In genomic region chr5:80935811-80936385, GRCh38 we compare ENCODE assay signal across 13 cellular contexts. TPM values are rescaled to one million over a fixed set of nuclear protein-coding genes. Genes with fewer than 3 reads are reported as not detected.
DNase-seq lines count a peak whose midpoint lies in the region; ATAC-seq, FAIRE-seq and TF ChIP-seq lines count a peak whose summit lies in the region.
"Had no signal": no experiment of that assay in that cellular context is flagged by ENCODE, and none has a peak within 500 bp of the region (broad histone marks: within the 10 kb centered on the region; RNA-seq: fewer than 3 reads in every experiment).

No MANE protein-coding gene starts in this region.

- H3K27ac Mint-ChIP-seq in activated CD8-positive, alpha-beta T cell treated with anti-CD3 and anti-CD28 coated beads, Interleukin-2, amount 10 ng/mL, durations not matched to agents 7 days and 5 days = no peak overlapping the region

- no peak overlapping the region for H3K23ac ChIP-seq in H1 (ENCODE audit: insufficient read length)

- DNase-seq in NCI-H82 (lab: John Stamatoyannopoulos, UW) (peak; percentile 4), NCI-H82 treated with DMSO at 0.1 percent for 48 hours (lab: John Stamatoyannopoulos, UW; ENCODE audit: unreplicated experiment) (no peak), KBM-7 (peak; percentile 6), H1 (ENCODE audit: low read depth in 1 of 2, low spot score in 2 of 2) (no peak), osteoblast (ENCODE audit: insufficient read length, low spot score, missing footprints) (peak; percentile 56), NCI-H1930 (lab: John Stamatoyannopoulos, UW) (no peak)
- no peak for DNase-seq in activated CD8-positive, alpha-beta T cell treated with anti-CD3 and anti-CD28 coated beads, Interleukin-2, amount 10 ng/mL, durations not matched to agents 7 days and 5 days
- DNase-seq: activated CD4-positive, alpha-beta T cell treated with anti-CD3 and anti-CD28 coated beads, Interleukin-2, amount 50 U/mL, for 48 hours; activated effector memory CD4-positive, alpha-beta T cell treated with anti-CD3 and anti-CD28 coated beads, Interleukin-2, amount 50 U/mL, for 16 hours; DMS79; T-helper 2 cell had no signal

- peak; percentile 55 to 70 (median 61) for TF ChIP-seq CTCF in H1 (IDR thresholded peaks at IDR 0.05; ENCODE audit: control extremely low read depth in 1 of 3, insufficient read depth in 1 of 3, low read depth in 1 of 3, low read length in 3 of 3)
- peak; percentile 7 for TF ChIP-seq CTCF in osteoblast (IDR thresholded peaks at IDR 0.05; ENCODE audit: extremely low read depth, low read depth, low read length)

- no peak overlapping the region for H3K4me2 ChIP-seq in H1 (ENCODE audit: insufficient read depth in 1 of 2, low read depth in 2 of 2, low read length in 2 of 2)
- H3K4me2 ChIP-seq in osteoblast (ENCODE audit: insufficient read depth, low read length) = no peak overlapping the region

- H3K9me3 ChIP-seq in H1 (ENCODE audit: insufficient read depth in 2 of 2, low read depth in 1 of 2, low read length in 1 of 2) = no peaks in the 10 kb centered on the region
- H3K9me3 ChIP-seq in osteoblast (ENCODE audit: low read depth, low read length) = no peaks in the 10 kb centered on the region
- H3K9me3 ChIP-seq: tibial nerve had no signal

- no peak overlapping the region for H2AK5ac ChIP-seq in H1 (ENCODE audit: low read depth, low read length)

- no peak overlapping the region for H3K18ac ChIP-seq in H1 (ENCODE audit: extremely low read depth, low read length)

- H3K4me3 ChIP-seq in H1 (ENCODE audit: extremely low read depth in 1 of 4, insufficient read depth in 2 of 4, low read depth in 3 of 4, low read length in 4 of 4) (no peak overlapping the region), osteoblast (ENCODE audit: insufficient read depth, low read length) (no peak overlapping the region)
- H3K4me3 ChIP-seq: tibial nerve had no signal

- TF ChIP-seq POLR2A in H1 (IDR thresholded peaks at IDR 0.05; ENCODE audit: control extremely low read depth in 1 of 2, low read depth in 2 of 2, low read length in 2 of 2) = no peak

- H4K5ac ChIP-seq in H1 (ENCODE audit: insufficient read length, low read depth, low read length) = no peak overlapping the region

- no peak overlapping the region for H4K8ac ChIP-seq in H1 (ENCODE audit: extremely low read depth, insufficient read depth, low read length)

- CTCF ChIA-PET in H1 (lab: Charles Lee; ENCODE audit: partially characterized antibody) = interaction anchor here (0.6 to 3.1 kb wide), 40 partner anchors 8 to 378 kb away, joined by 3 to 29 read pairs (median 4); no protein-coding TSS in a partner anchor
- CTCF ChIA-PET in activated CD8-positive, alpha-beta T cell treated with anti-CD3 and anti-CD28 coated beads, Interleukin-2, amount 10 ng/mL, durations not matched to agents 7 days and 5 days (lab: Charles Lee) = interaction anchor here (0.8 to 1.4 kb wide), 4 partner anchors 172 to 248 kb away, joined by 3 to 6 read pairs (median 4); no protein-coding TSS in a partner anchor

- peaks cover 6% of the 10 kb centered on the region for H3K4me1 Mint-ChIP-seq in activated CD8-positive, alpha-beta T cell treated with anti-CD3 and anti-CD28 coated beads, Interleukin-2, amount 10 ng/mL, durations not matched to agents 7 days and 5 days (ENCODE audit: low read depth)

- H2AFZ ChIP-seq in H1 (ENCODE audit: low read length) = 0 out of 2 replicates have a peak overlapping the region, but pooled peaks have one; percentile 1
- H2AFZ ChIP-seq in osteoblast (ENCODE audit: low read length) = no peak overlapping the region

- 83% methylated on average over 3 of the region's 3 CpGs; no CpG with 5 or more reads in 1 of the 2 experiments for WGBS in H1 (ENCODE audit: extremely low coverage in 1 of 2, insufficient coverage in 1 of 2, insufficient read length in 1 of 2, insufficient replicate concordance in 2 of 2, low coverage in 1 of 2, low lambda C conversion rate in 2 of 2, missing lambda C conversion rate in 1 of 2), 2 experiments

- H3K9ac ChIP-seq in H1 (replicated peaks in 1 of 4; ENCODE audit: extremely low read depth in 1 of 4, low read depth in 3 of 4, low read length in 3 of 4) = no peak overlapping the region

- no peaks in the 10 kb centered on the region for H3K36me3 Mint-ChIP-seq in activated CD8-positive, alpha-beta T cell treated with anti-CD3 and anti-CD28 coated beads, Interleukin-2, amount 10 ng/mL, durations not matched to agents 7 days and 5 days (ENCODE audit: low read depth)

- no peak overlapping the region for H2BK120ac ChIP-seq in H1 (replicated peaks; ENCODE audit: low read depth, low read length)

- H3K56ac ChIP-seq in H1 (replicated peaks; ENCODE audit: insufficient read length, low read depth, low read length) = no peak overlapping the region

- H3K27ac ChIP-seq in H1 (ENCODE audit: low read depth, low read length) = no peak overlapping the region
- H3K27ac ChIP-seq in osteoblast (ENCODE audit: low read depth, low read length) = no peak overlapping the region
- H3K27ac ChIP-seq: tibial nerve had no signal

- POLR2A ChIA-PET in H1 (lab: Charles Lee; ENCODE audit: partially characterized antibody) = interaction anchor here (1.5 kb wide), 1 partner anchor 234 kb away, joined by 3 read pairs; no protein-coding TSS in a partner anchor
- POLR2A ChIA-PET in activated CD8-positive, alpha-beta T cell treated with anti-CD3 and anti-CD28 coated beads, Interleukin-2, amount 10 ng/mL, durations not matched to agents 7 days and 5 days (lab: Charles Lee) = interaction anchor here (0.7 to 0.9 kb wide), 2 partner anchors 9 to 42 kb away, joined by 3 to 7 read pairs; no protein-coding TSS in a partner anchor

- H3K27me3 ChIP-seq in H1 (replicated peaks in 1 of 4; ENCODE audit: control insufficient read depth in 3 of 4, extremely low read depth in 1 of 4, insufficient read depth in 3 of 4, low read length in 3 of 4) (no peaks in the 10 kb centered on the region), osteoblast (ENCODE audit: insufficient read depth, low read length) (no peaks in the 10 kb centered on the region)
- H3K27me3 ChIP-seq: tibial nerve had no signal

- no peaks in the 10 kb centered on the region for H3K4me1 ChIP-seq in H1 (replicated peaks in 1 of 4; ENCODE audit: control insufficient read depth in 3 of 4, insufficient read depth in 4 of 4, low read length in 3 of 4)
- no peaks in the 10 kb centered on the region for H3K4me1 ChIP-seq in osteoblast (ENCODE audit: insufficient read depth, low read length)
- H3K4me1 ChIP-seq: tibial nerve had no signal

- no peak overlapping the region for H2BK12ac ChIP-seq in H1 (ENCODE audit: low read depth, low read length)

- H3K79me2 ChIP-seq in H1 (ENCODE audit: control insufficient read depth in 1 of 2, insufficient read depth in 2 of 2, low read length in 2 of 2) (no peaks in the 10 kb centered on the region), osteoblast (ENCODE audit: insufficient read depth, low read length) (no peaks in the 10 kb centered on the region)

- no peak overlapping the region for H4K91ac ChIP-seq in H1 (replicated peaks; ENCODE audit: insufficient read length, low read length)

- H3K9me3 Mint-ChIP-seq in activated CD8-positive, alpha-beta T cell treated with anti-CD3 and anti-CD28 coated beads, Interleukin-2, amount 10 ng/mL, durations not matched to agents 7 days and 5 days (ENCODE audit: insufficient read depth) = no peaks in the 10 kb centered on the region

- H2BK20ac ChIP-seq in H1 (ENCODE audit: low read length) = no peak overlapping the region

- in situ Hi-C loops in KBM-7 (cut with MboI; ENCODE audit: low pct_unique_long_range_greater_than_20kb, low sequenced_read_pairs) = no loop called here

- H3K79me1 ChIP-seq in H1 (ENCODE audit: low read depth, low read length) = no peaks in the 10 kb centered on the region

- no peak overlapping the region for H2BK5ac ChIP-seq in H1 (ENCODE audit: low read depth, low read length)

- H3K14ac ChIP-seq in H1 (ENCODE audit: insufficient read length) = no peak overlapping the region

- ATAC-seq in GM19397 (IDR thresholded peaks at IDR 0.05; ENCODE audit: unreplicated experiment) = no peak
- ATAC-seq in activated CD8-positive, alpha-beta T cell treated with anti-CD3 and anti-CD28 coated beads, Interleukin-2, amount 10 ng/mL, durations not matched to agents 7 days and 5 days = no peak

- TF ChIP-seq RAD21 in H1 (IDR thresholded peaks at IDR 0.05 in 1 of 2, conservative IDR thresholded peaks at IDR 0.05 in 1 of 2; ENCODE audit: low read depth in 2 of 2, low read length in 2 of 2) = peak; percentile 74 to 79

- H3K4ac ChIP-seq in H1 (replicated peaks; ENCODE audit: insufficient read length, low read depth, low read length) = no peak overlapping the region

- H3K27me3 Mint-ChIP-seq in activated CD8-positive, alpha-beta T cell treated with anti-CD3 and anti-CD28 coated beads, Interleukin-2, amount 10 ng/mL, durations not matched to agents 7 days and 5 days (ENCODE audit: low read depth) = no peaks in the 10 kb centered on the region

- no peaks in the 10 kb centered on the region for H3K23me2 ChIP-seq in H1 (ENCODE audit: low read depth, low read length)

- no peak overlapping the region for H2BK15ac ChIP-seq in H1 (ENCODE audit: low read length)

- TF ChIP-seq EP300 in H1 (IDR thresholded peaks at IDR 0.05; ENCODE audit: borderline replicate concordance in 1 of 2, low read depth in 2 of 2, low read length in 2 of 2) = no peak

- H3K4me3 Mint-ChIP-seq in activated CD8-positive, alpha-beta T cell treated with anti-CD3 and anti-CD28 coated beads, Interleukin-2, amount 10 ng/mL, durations not matched to agents 7 days and 5 days = no peak overlapping the region

- H4K20me1 ChIP-seq in H1 (replicated peaks in 1 of 2; ENCODE audit: control insufficient read depth in 1 of 2, insufficient read depth in 2 of 2, low read length in 2 of 2) = no peaks in the 10 kb centered on the region
- H4K20me1 ChIP-seq in osteoblast (ENCODE audit: insufficient read depth, low read length) = no peaks in the 10 kb centered on the region

- peak; percentile 90 for FAIRE-seq in H1 (lab: Jason Lieb, UNC)

- no peaks in the 10 kb centered on the region for H3K36me3 ChIP-seq in H1 (ENCODE audit: control insufficient read depth in 2 of 4, insufficient read depth in 4 of 4, low read length in 3 of 4)
- H3K36me3 ChIP-seq in osteoblast (ENCODE audit: insufficient read depth, low read length) = no peaks in the 10 kb centered on the region
- H3K36me3 ChIP-seq: tibial nerve had no signal

TF ChIP-seq in H1, 55 proteins besides CTCF, POLR2A, EP300 and RAD21 (continues in another document):
- TF ChIP-seq JUN (IDR thresholded peaks at IDR 0.05; ENCODE audit: low read depth, low read length) = no peak

RNA-seq across cellular contexts. Expression of gene RASGRF2, which starts 24.3 kb away (rescaled TPM):
- total RNA-seq in H1 (2021; fragmentation: NEBNext Ultra II Directional; extraction: Animal tissue kit (Norgen Biotek cat#: 25700)) = 27.7 and 29.5 TPM in 2 replicates
- polyA plus RNA-seq in H1 (2011; rRNA removed) = 2.6 and 4.1 TPM in 2 replicates
- 4.4 TPM for polyA plus RNA-seq in H1 (2011; cell fraction: cytosol; rRNA removed)
- polyA plus RNA-seq in H1 (2011; cell fraction: nucleus; rRNA removed) = 7.7 TPM
- 3.4 to 5.4 TPM (median 4.5 TPM) in 4 replicates for polyA plus RNA-seq in H1 (2012, experiment 1 of 2)
- 1.3 TPM for polyA plus RNA-seq in H1 (2012, experiment 2 of 2)
- polyA plus RNA-seq in H1 (2013, experiment 1 of 2) = 13.9 TPM
- polyA plus RNA-seq in H1 (2013, experiment 2 of 2) = 14.2 TPM
- polyA minus RNA-seq in H1 (2011; rRNA and poly(A)+ RNA removed) = 11.6 and 15.4 TPM in 2 replicates
- polyA minus RNA-seq in H1 (2011; cell fraction: cytosol; rRNA and poly(A)+ RNA removed) = 7.6 TPM
- polyA minus RNA-seq in H1 (2011; cell fraction: nucleus; rRNA and poly(A)+ RNA removed) = 22.3 TPM
- under 0.01 and 0.29 TPM in 2 replicates for total RNA-seq in osteoblast
- total RNA-seq in activated CD8-positive, alpha-beta T cell treated with anti-CD3 and anti-CD28 coated beads, Interleukin-2, amount 10 ng/mL, durations not matched to agents 7 days and 5 days = 10 to 100 TPM; 10.0 to 11.6 TPM

Comparison
In these comparisons a context has a peak if more than half of its experiments do, and no peak if none do; other contexts are left out.
1. DNase-seq: peak in NCI-H82 (single experiment), KBM-7 (single experiment) and osteoblast (single experiment); none in NCI-H82 treated with DMSO at 0.1 percent for 48 hours (single experiment), H1 (0 of 2), NCI-H1930 (0 of 2) and activated CD8-positive, alpha-beta T cell treated with anti-CD3 and anti-CD28 coated beads, Interleukin-2, amount 10 ng/mL, durations not matched to agents 7 days and 5 days (single experiment).